Comparison of ENCODE assay signal across 10 cellular contexts in the genomic region with DNA sequence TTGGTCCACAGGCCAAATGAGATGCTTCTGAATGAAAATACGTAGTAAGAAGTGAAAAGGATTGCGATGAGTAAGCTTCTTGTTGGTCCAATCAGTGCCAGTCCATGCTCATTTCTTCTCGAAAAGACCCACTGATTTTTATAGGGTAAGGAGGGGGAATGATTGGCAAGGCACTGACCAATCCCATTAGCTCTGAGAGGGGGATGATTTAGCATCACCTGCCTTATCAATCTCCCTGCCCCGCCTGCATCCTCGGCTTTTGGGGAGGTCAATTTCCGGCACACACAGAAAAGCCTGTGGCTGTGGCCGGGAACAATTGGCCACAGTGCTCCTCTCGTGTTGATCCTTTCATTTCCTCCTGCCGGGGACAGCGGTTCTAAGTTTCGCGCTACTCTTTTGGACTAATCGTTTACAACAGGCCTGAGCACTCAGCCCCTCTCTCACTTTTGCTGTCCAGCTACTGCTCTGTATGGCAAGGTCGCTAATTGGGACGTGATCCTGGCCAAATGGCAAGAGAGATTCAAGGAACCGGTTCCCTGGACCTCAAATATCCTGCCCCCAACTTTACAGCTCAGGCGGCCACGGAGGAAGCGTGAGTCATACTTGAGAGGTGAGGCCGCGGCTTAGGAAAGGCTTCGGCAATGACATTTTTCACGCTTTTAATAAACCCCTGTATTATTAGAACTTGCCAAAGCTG. TPM values are rescaled to one million over a fixed set of nuclear protein-coding genes. Genes with fewer than 3 reads are reported as not detected.
DNase-seq lines count a peak whose midpoint lies in the region; ATAC-seq and TF ChIP-seq lines count a peak whose summit lies in the region.
"Had no signal": no experiment of that assay in that cellular context is flagged by ENCODE, and none has a peak within 500 bp of the region (broad histone marks: within the 10 kb centered on the region; RNA-seq: fewer than 3 reads in every experiment).

No MANE protein-coding gene starts in this region.

- H3K27ac Mint-ChIP-seq in MCF 10A (ENCODE audit: low read depth, unreplicated experiment), result peak overlapping the region; percentile 67

- no TSS peak for BruUV-seq in MCF 10A (replicated peaks; lab: Mats Ljungman, UMichigan)

- DNase-seq in NCI-H226 (peak; percentile 82), MCF 10A (ENCODE audit: unreplicated experiment) (peak; percentile 64), posterior vena cava (ENCODE audit: low spot score) (peak; percentile 62), NCI-H345 (lab: John Stamatoyannopoulos, UW) (no peak), OCI-M1 (lab: John Stamatoyannopoulos, UW) (no peak), DMS153 (lab: John Stamatoyannopoulos, UW) (no peak)
- DNase-seq: NCI-H1048 had no signal

- intact Hi-C loops in MCF 10A (cut with micrococcal nuclease), result no loop called here
- intact Hi-C loops in posterior vena cava (cut with DNase I), result no loop called here

- no peaks in the 10 kb centered on the region for H3K9me3 Mint-ChIP-seq in MCF 10A (ENCODE audit: unreplicated experiment)

- ATAC-seq in GM18517 (IDR thresholded peaks at IDR 0.05; ENCODE audit: unreplicated experiment) (peak; percentile 61), HG03045 (IDR thresholded peaks at IDR 0.05; ENCODE audit: unreplicated experiment) (no peak)

- H3K4me1 Mint-ChIP-seq in MCF 10A (ENCODE audit: insufficient read depth, unreplicated experiment), result peaks cover 16% of the 10 kb centered on the region

- TF ChIP-seq CTCF in MCF 10A (IDR thresholded peaks at IDR 0.05; ENCODE audit: unreplicated experiment), result no peak

- CTCF ChIA-PET in MCF 10A (lab: Yijun Ruan, JAX), result interaction anchor here (1.3 kb wide), 1 partner anchor 9 kb away, joined by 6 read pairs; no protein-coding TSS in a partner anchor

- H3K36me3 Mint-ChIP-seq in MCF 10A (ENCODE audit: insufficient read depth, unreplicated experiment), result no peaks in the 10 kb centered on the region

- H3K27me3 Mint-ChIP-seq in MCF 10A (ENCODE audit: insufficient read depth, unreplicated experiment), result no peaks in the 10 kb centered on the region

- H3K4me3 Mint-ChIP-seq in MCF 10A (ENCODE audit: unreplicated experiment), result peak overlapping the region; percentile 28

- POLR2A ChIA-PET in MCF 10A (lab: Yijun Ruan, JAX), result interaction anchor here (0.7 to 1.1 kb wide), 3 partner anchors 12 to 54 kb away, joined by 3 read pairs; no protein-coding TSS in a partner anchor

RNA-seq across cellular contexts. Expression of gene TBX4, which starts 43.1 kb away (rescaled TPM):
- total RNA-seq in MCF 10A (2022), result not detected in 2 replicates
- total RNA-seq in posterior vena cava, result under 1 TPM in 1 of 2 donors, not detected in 1; 0.24 TPM
- total RNA-seq: renal cortical epithelial cell had no signal

Comparison
In these comparisons a context has a peak if more than half of its experiments do, and no peak if none do; other contexts are left out.
1. DNase-seq: peak in NCI-H226 (single experiment), MCF 10A (single experiment) and posterior vena cava (single experiment); none in NCI-H345 (single experiment), OCI-M1 (single experiment) and DMS153 (single experiment).